Comparison of ENCODE assay signal across 16 cellular contexts in genomic region chr20:59630526-59630925, GRCh38. TPM values are rescaled to one million over a fixed set of nuclear protein-coding genes. Genes with fewer than 3 reads are reported as not detected.
DNase-seq lines count a peak whose midpoint lies in the region; ATAC-seq and TF ChIP-seq lines count a peak whose summit lies in the region.
"Had no signal": no experiment of that assay in that cellular context is flagged by ENCODE, and none has a peak within 500 bp of the region (broad histone marks: within the 10 kb centered on the region; RNA-seq: fewer than 3 reads in every experiment).

No MANE protein-coding gene starts in this region.

- H3K4me1 ChIP-seq in left ventricle myocardium inferior: no peaks in the 10 kb centered on the region

- H3K9me3 ChIP-seq in left ventricle myocardium inferior (replicated peaks): no peaks in the 10 kb centered on the region

- no peaks in the 10 kb centered on the region for H3K36me3 ChIP-seq in left ventricle myocardium inferior

- no peak overlapping the region for H3K4me3 ChIP-seq in left ventricle myocardium inferior
- no peak overlapping the region for H3K4me3 ChIP-seq in dorsolateral prefrontal cortex
- H3K4me3 ChIP-seq: GM23248 had no signal

- DNase-seq in cardiac septum (ENCODE audit: low spot score): peak; percentile 31
- DNase-seq in left ventricle myocardium inferior: no peak
- no peak for DNase-seq in dorsolateral prefrontal cortex
- peak; percentile 26 for DNase-seq in sciatic nerve (ENCODE audit: low spot score)
- no peak for DNase-seq in UCSD-AML1 (lab: John Stamatoyannopoulos, UW; ENCODE audit: unreplicated experiment)
- DNase-seq in iPS-NIHi11 (ENCODE audit: low spot score): no peak
- DNase-seq in T-helper 1 cell: no peak
- DNase-seq: ACHN; C1 segment of cervical spinal cord; Calu3; CD4-positive, alpha-beta T cell; DMS 273 treated with DMSO at 0.1 percent for 48 hours; GM23248; H7 had no signal

- no peak for ATAC-seq in sciatic nerve

- peaks cover 28% of the 10 kb centered on the region for H3K27me3 ChIP-seq in left ventricle myocardium inferior (ENCODE audit: low read depth)
- no peaks in the 10 kb centered on the region for H3K27me3 ChIP-seq in dorsolateral prefrontal cortex

- TF ChIP-seq CTCF in left ventricle myocardium inferior (IDR thresholded peaks at IDR 0.05; ENCODE audit: borderline replicate concordance) (no peak), dorsolateral prefrontal cortex (IDR thresholded peaks at IDR 0.05 in 54 of 56, conservative IDR thresholded peaks at IDR 0.05 in 2 of 56; ENCODE audit: low read depth in 1 of 56, partially characterized antibody in 56 of 56) (no peak)

- H3K27ac ChIP-seq in left ventricle myocardium inferior (replicated peaks): no peak overlapping the region
- peak overlapping the region; percentile 58 to 100 (median 98) for H3K27ac ChIP-seq in dorsolateral prefrontal cortex
- H3K27ac ChIP-seq: GM23248, HL-60 had no signal

- intact Hi-C loops in cardiac septum (cut with DNase I) (no loop called here), left ventricle myocardium inferior (cut with micrococcal nuclease) (no loop called here), dorsolateral prefrontal cortex (cut with DNase I) (no loop called here), sciatic nerve (cut with DNase I) (no loop called here)

RNA-seq across cellular contexts. Expression of gene PHACTR3, which starts 26.2 kb away (rescaled TPM):
- total RNA-seq in cardiac septum (0.54 TPM), left ventricle myocardium inferior (4.3 TPM), dorsolateral prefrontal cortex (100 to 1,000 TPM in 74 of 120 experiments, 10 to 100 TPM in 46; 79.3 to 168 (median 106) TPM), sciatic nerve (not detected)
- total RNA-seq: A172; CD4-positive, alpha-beta T cell; GM23248 had no signal

Comparison
In these comparisons a context has a peak if more than half of its experiments do, and no peak if none do; other contexts are left out.
1. DNase-seq: peak in cardiac septum (single experiment) and sciatic nerve (single experiment); none in left ventricle myocardium inferior (single experiment), dorsolateral prefrontal cortex (0 of 10), UCSD-AML1 (single experiment), iPS-NIHi11 (single experiment) and T-helper 1 cell (0 of 5).
2. RNA of gene PHACTR3, which starts 26.2 kb away (total RNA-seq): 79.3 to 168 TPM in dorsolateral prefrontal cortex; 4.3 TPM in left ventricle myocardium inferior (single experiment), 0.54 TPM in cardiac septum (single experiment) and not detected in sciatic nerve (single experiment); every median in the first group is over 10 times any median in the second.